Comparison of ENCODE assay signal across 8 cellular contexts in genomic region chr17:44219636-44220210, GRCh38. TPM values are rescaled to one million over a fixed set of nuclear protein-coding genes. Genes with fewer than 3 reads are reported as not detected.
DNase-seq lines count a peak whose midpoint lies in the region; ATAC-seq, FAIRE-seq and TF ChIP-seq lines count a peak whose summit lies in the region.

A gene with protein sequence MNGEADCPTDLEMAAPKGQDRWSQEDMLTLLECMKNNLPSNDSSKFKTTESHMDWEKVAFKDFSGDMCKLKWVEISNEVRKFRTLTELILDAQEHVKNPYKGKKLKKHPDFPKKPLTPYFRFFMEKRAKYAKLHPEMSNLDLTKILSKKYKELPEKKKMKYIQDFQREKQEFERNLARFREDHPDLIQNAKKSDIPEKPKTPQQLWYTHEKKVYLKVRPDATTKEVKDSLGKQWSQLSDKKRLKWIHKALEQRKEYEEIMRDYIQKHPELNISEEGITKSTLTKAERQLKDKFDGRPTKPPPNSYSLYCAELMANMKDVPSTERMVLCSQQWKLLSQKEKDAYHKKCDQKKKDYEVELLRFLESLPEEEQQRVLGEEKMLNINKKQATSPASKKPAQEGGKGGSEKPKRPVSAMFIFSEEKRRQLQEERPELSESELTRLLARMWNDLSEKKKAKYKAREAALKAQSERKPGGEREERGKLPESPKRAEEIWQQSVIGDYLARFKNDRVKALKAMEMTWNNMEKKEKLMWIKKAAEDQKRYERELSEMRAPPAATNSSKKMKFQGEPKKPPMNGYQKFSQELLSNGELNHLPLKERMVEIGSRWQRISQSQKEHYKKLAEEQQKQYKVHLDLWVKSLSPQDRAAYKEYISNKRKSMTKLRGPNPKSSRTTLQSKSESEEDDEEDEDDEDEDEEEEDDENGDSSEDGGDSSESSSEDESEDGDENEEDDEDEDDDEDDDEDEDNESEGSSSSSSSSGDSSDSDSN (minus strand): TSS chr17:44219675. CDS start chr17:44218229, 1,446 bp downstream.

- H3K4me2 ChIP-seq in astrocyte (ENCODE audit: low read length), result peak within 1 kb of the TSS; percentile 98

- H2AFZ ChIP-seq in astrocyte (ENCODE audit: low read depth, low read length), result peak within 1 kb of the TSS; percentile 41

- H3K9me3 Mint-ChIP-seq in astrocyte (ENCODE audit: unreplicated experiment), result no peaks in the 10 kb centered on the region

- H3K79me2 ChIP-seq in astrocyte (ENCODE audit: insufficient read depth, low read length), result peaks cover 61% of the 10 kb centered on the region

- ATAC-seq in GM21447 (IDR thresholded peaks at IDR 0.05; ENCODE audit: unreplicated experiment) (peak; percentile 7), right cardiac atrium (peak; percentile 3 to 26), psoas muscle (peak; percentile 9 to 32 (median 20))

- TF ChIP-seq CTCF in astrocyte (IDR thresholded peaks at IDR 0.05; ENCODE audit: insufficient read depth, low read depth, low read length), result no peak
- TF ChIP-seq CTCF in psoas muscle (IDR thresholded peaks at IDR 0.05), result no peak

- peaks cover 47% of the 10 kb centered on the region for H4K20me1 ChIP-seq in astrocyte (ENCODE audit: insufficient read depth, low read length)

- no peak for FAIRE-seq in astrocyte (lab: Jason Lieb, UNC)

- no peaks in the 10 kb centered on the region for H3K27me3 Mint-ChIP-seq in astrocyte (ENCODE audit: low read depth, unreplicated experiment)

- H3K36me3 ChIP-seq in astrocyte (ENCODE audit: insufficient read depth, low read length), result peaks cover 21% of the 10 kb centered on the region
- H3K36me3 ChIP-seq in psoas muscle (ENCODE audit: insufficient read depth in 1 of 2, low read depth in 1 of 2), result peaks cover 0 to 27% of the 10 kb centered on the region in 2 donors

- H3K9ac ChIP-seq in astrocyte (ENCODE audit: low read length), result peak within 1 kb of the TSS; percentile 90

- WGBS in right cardiac atrium, result under 1% methylated on average over 64 of the region's 68 CpGs
- WGBS in psoas muscle, 3 donors, result 0 to 2% (median 0%) methylated on average over 11 to 63 of the region's 68 CpGs

- peaks cover 13% of the 10 kb centered on the region for H3K36me3 Mint-ChIP-seq in astrocyte (ENCODE audit: low read depth, unreplicated experiment)

- no peaks in the 10 kb centered on the region for H3K9me3 ChIP-seq in astrocyte (ENCODE audit: insufficient read depth, low read depth, low read length)
- no peaks in the 10 kb centered on the region for H3K9me3 ChIP-seq in right cardiac atrium (ENCODE audit: control insufficient read depth, low read length)
- H3K9me3 ChIP-seq in psoas muscle, result no peaks in the 10 kb centered on the region

- H3K4me1 Mint-ChIP-seq in astrocyte (ENCODE audit: low read depth, unreplicated experiment), result peaks cover 13% of the 10 kb centered on the region

- peak; percentile 71 for DNase-seq in CD1c-positive myeloid dendritic cell (ENCODE audit: extremely low spot score)
- DNase-seq in LoVo (ENCODE audit: low spot score), result peak; percentile 47
- peak; percentile 65 for DNase-seq in T follicular helper cell (ENCODE audit: low read depth)
- no peak for DNase-seq in astrocyte (ENCODE audit: low read depth)
- DNase-seq in right cardiac atrium, result peak; percentile 76 to 93 (median 92)
- DNase-seq in psoas muscle, result peak; percentile 71 to 84
- no peak for DNase-seq in amniotic stem cell (lab: John Stamatoyannopoulos, UW)

- H3K27ac ChIP-seq in astrocyte (ENCODE audit: low read depth, low read length), result peak within 1 kb of the TSS; percentile 86
- H3K27ac ChIP-seq in right cardiac atrium (ENCODE audit: low read length), result peak within 1 kb of the TSS; percentile 99
- peak within 1 kb of the TSS; percentile 98 for H3K27ac ChIP-seq in psoas muscle

- H3K4me3 ChIP-seq in astrocyte (ENCODE audit: insufficient read depth, low read depth, low read length), result peak within 1 kb of the TSS; percentile 76
- H3K4me3 ChIP-seq in right cardiac atrium (ENCODE audit: low read length), result peak within 1 kb of the TSS; percentile 98
- peak within 1 kb of the TSS; percentile 85 for H3K4me3 ChIP-seq in psoas muscle

- intact Hi-C loops in right cardiac atrium (cut with DNase I), result loop anchor here in 3 of 4 donors (2.0 to 10.0 kb wide), 3 partner anchors 103 to 295 kb away; partner anchors contain the start of gene SLC25A39 (in 2 of the 3)
- intact Hi-C loops in psoas muscle (cut with DNase I), result loop anchor here in 1 of 2 donors (5.0 kb wide), 1 partner anchor 283 kb away; the partner anchor contains the start of gene GPATCH8

- peak within 1 kb of the TSS; percentile 90 for H3K4me3 Mint-ChIP-seq in astrocyte (ENCODE audit: unreplicated experiment)

- H3K27ac Mint-ChIP-seq in astrocyte (ENCODE audit: unreplicated experiment), result peak within 1 kb of the TSS; percentile 75

- H3K4me1 ChIP-seq in astrocyte (ENCODE audit: insufficient read depth, low read length), result peaks cover 30% of the 10 kb centered on the region
- peaks cover 14% of the 10 kb centered on the region for H3K4me1 ChIP-seq in right cardiac atrium (ENCODE audit: control insufficient read depth, insufficient read depth, low read length)
- peaks cover 44% of the 10 kb centered on the region for H3K4me1 ChIP-seq in psoas muscle

- H3K27me3 ChIP-seq in astrocyte (ENCODE audit: insufficient read depth, low read length) (no peaks in the 10 kb centered on the region), right cardiac atrium (ENCODE audit: control insufficient read depth, insufficient read depth) (no peaks in the 10 kb centered on the region), psoas muscle (ENCODE audit: insufficient read depth in 3 of 3, low read length in 2 of 3) (no peaks in the 10 kb centered on the region)

RNA-seq across cellular contexts. Expression of the gene that starts here (rescaled TPM):
- total RNA-seq in astrocyte (43.2 and 48.0 TPM in 2 replicates), right cardiac atrium (10 to 100 TPM; 36.7 to 63.4 (median 58.6) TPM), psoas muscle (10 to 100 TPM; 42.3 to 67.5 (median 49.9) TPM)
- polyA plus RNA-seq in right cardiac atrium (43.5 TPM), psoas muscle (10 to 100 TPM; 36.0 to 49.4 (median 36.1) TPM)

Comparison
In these comparisons a context has a peak if more than half of its experiments do, and no peak if none do; other contexts are left out.
1. DNase-seq: peak in CD1c-positive myeloid dendritic cell (single experiment), LoVo (single experiment), T follicular helper cell (single experiment), right cardiac atrium (3 of 3) and psoas muscle (2 of 2); none in astrocyte (single experiment) and amniotic stem cell (single experiment).
2. Peak in every context shown above with its lines, with median percentiles within 50 percentile points of each other: ATAC-seq, H3K27ac ChIP-seq and H3K4me3 ChIP-seq.